2 cellular contexts compared by ENCODE assay signal in genomic region chr22:23834406-23834805, GRCh38.
TF ChIP-seq lines count a peak whose summit lies in the region.

No MANE protein-coding gene starts in this region.

TF ChIP-seq in SK-N-SH treated with all-trans-retinoic acid at 6 μM for 48 hours, 23 proteins besides CTCF, POLR2A, EP300 and RAD21 (continued from another document):
- TF ChIP-seq CSRNP3 (CRISPR knock-in tag; IDR thresholded peaks at IDR 0.05) = no peak
- no peak for TF ChIP-seq TOX (CRISPR knock-in tag; IDR thresholded peaks at IDR 0.05; ENCODE audit: borderline replicate concordance)
- no peak for TF ChIP-seq TCF4 (CRISPR knock-in tag; IDR thresholded peaks at IDR 0.05; ENCODE audit: borderline replicate concordance)
- no peak for TF ChIP-seq CREB5 (CRISPR knock-in tag; IDR thresholded peaks at IDR 0.05; ENCODE audit: low read depth)
- no peak for TF ChIP-seq OSR1 (CRISPR knock-in tag; IDR thresholded peaks at IDR 0.05)
- no peak for TF ChIP-seq PPARA (CRISPR knock-in tag; IDR thresholded peaks at IDR 0.05; ENCODE audit: borderline replicate concordance)
- TF ChIP-seq GLIS3 (CRISPR knock-in tag; IDR thresholded peaks at IDR 0.05) = no peak
- TF ChIP-seq RARB (CRISPR knock-in tag; IDR thresholded peaks at IDR 0.05) = no peak
- TF ChIP-seq ARNTL (CRISPR knock-in tag; IDR thresholded peaks at IDR 0.05; ENCODE audit: borderline replicate concordance, low read depth) = no peak
TF ChIP-seq in SK-N-SH treated with all-trans-retinoic acid at 6 μM for 48 hours: peak in this region for 0.

TF ChIP-seq in HEK293T, 16 proteins besides CTCF, POLR2A, EP300 and RAD21 (continued from another document):
- no peak for TF ChIP-seq PKNOX1 (IDR thresholded peaks at IDR 0.05)
- TF ChIP-seq CTBP1 (IDR thresholded peaks at IDR 0.05; ENCODE audit: borderline replicate concordance) = no peak
- TF ChIP-seq ELF4 (IDR thresholded peaks at IDR 0.05) = no peak
- no peak for TF ChIP-seq NFRKB (IDR thresholded peaks at IDR 0.05)
- TF ChIP-seq FOXA1 (IDR thresholded peaks at IDR 0.05) = no peak
- TF ChIP-seq ARNT (IDR thresholded peaks at IDR 0.05) = no peak
- TF ChIP-seq ZNF384 (IDR thresholded peaks at IDR 0.05) = no peak
- TF ChIP-seq SP1 (IDR thresholded peaks at IDR 0.05) = no peak
